ENCODE assay signal across 18 cellular contexts in the genomic region with DNA sequence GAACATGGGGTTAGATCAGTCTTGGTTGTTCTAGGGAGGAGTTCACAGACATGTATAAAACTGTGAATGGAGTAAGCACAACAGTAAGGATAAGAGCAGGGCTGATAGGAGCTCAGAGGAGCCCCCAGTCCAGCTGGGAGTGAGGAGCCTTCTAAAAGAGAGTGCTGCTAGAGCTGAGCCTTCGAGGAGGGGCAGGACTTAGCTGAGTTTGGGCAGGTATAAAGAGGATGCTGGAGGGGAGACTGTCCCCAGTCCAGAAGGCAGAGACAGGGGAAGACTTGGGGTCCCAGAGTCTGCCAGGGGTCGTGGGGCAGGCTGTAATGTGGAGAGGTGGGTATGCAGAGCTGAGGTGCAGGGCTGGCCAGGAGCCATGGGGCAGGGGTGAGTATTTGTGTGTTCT. TPM values are rescaled to one million over a fixed set of nuclear protein-coding genes. Genes with fewer than 3 reads are reported as not detected.
DNase-seq lines count a peak whose midpoint lies in the region; ATAC-seq and TF ChIP-seq lines count a peak whose summit lies in the region.
"Had no signal": no experiment of that assay in that cellular context is flagged by ENCODE, and none has a peak within 500 bp of the region (broad histone marks: within the 10 kb centered on the region; RNA-seq: fewer than 3 reads in every experiment).

No MANE protein-coding gene starts in this region.

- peak overlapping the region in 1 of 8 donors; percentile 55 for H3K27ac ChIP-seq in spleen

- no peak overlapping the region for H3K4me3 ChIP-seq in spleen
- H3K4me3 ChIP-seq: heart left ventricle had no signal

- ATAC-seq in T-cell (replicated peaks in 1 of 4) (no peak), GM18868 (IDR thresholded peaks at IDR 0.05; ENCODE audit: unreplicated experiment) (no peak)
- ATAC-seq: heart left ventricle had no signal

- CTCF ChIA-PET in T-cell (lab: Charles Lee): interaction anchor here in 1 of 2 donors (1.4 kb wide), 1 partner anchor 21 kb away, joined by 3 read pairs; no protein-coding TSS in a partner anchor

- 67 to 90% (median 74%) methylated on average over 2 of the region's 2 CpGs for WGBS in spleen, 5 donors

- no peaks in the 10 kb centered on the region for H3K9me3 ChIP-seq in spleen
- H3K9me3 ChIP-seq: heart left ventricle had no signal

- intact Hi-C loops in spleen (cut with DNase I; ENCODE audit: low total_unique reads): no loop called here

- no peak for TF ChIP-seq POLR2A in spleen (IDR thresholded peaks at IDR 0.05)

- POLR2A ChIA-PET in T-cell (lab: Charles Lee): no interaction called here

- H3K27ac Mint-ChIP-seq in activated naive CD4-positive, alpha-beta T cell treated with anti-CD3 and anti-CD28 coated beads, Interleukin-2, amount 50 U/mL, for 24 hours: no peak overlapping the region
- peak overlapping the region in 1 of 2 donors; percentile 53 for H3K27ac Mint-ChIP-seq in T-cell
- H3K27ac Mint-ChIP-seq in mesothelial cell of epicardium: no peak overlapping the region

- no peaks in the 10 kb centered on the region for H3K9me3 Mint-ChIP-seq in activated naive CD4-positive, alpha-beta T cell treated with anti-CD3 and anti-CD28 coated beads, Interleukin-2, amount 50 U/mL, for 24 hours
- no peaks in the 10 kb centered on the region for H3K9me3 Mint-ChIP-seq in T-cell
- no peaks in the 10 kb centered on the region for H3K9me3 Mint-ChIP-seq in mesothelial cell of epicardium

- peak overlapping the region; percentile 48 for H3K4me3 Mint-ChIP-seq in activated naive CD4-positive, alpha-beta T cell treated with anti-CD3 and anti-CD28 coated beads, Interleukin-2, amount 50 U/mL, for 24 hours
- H3K4me3 Mint-ChIP-seq in T-cell (peak overlapping the region in 2 of 3 donors; percentile 61 to 71), mesothelial cell of epicardium (peak overlapping the region; percentile 49)

- peaks cover 12% of the 10 kb centered on the region for H3K4me1 Mint-ChIP-seq in activated naive CD4-positive, alpha-beta T cell treated with anti-CD3 and anti-CD28 coated beads, Interleukin-2, amount 50 U/mL, for 24 hours
- H3K4me1 Mint-ChIP-seq in T-cell (peaks cover 9 to 15% (median 9%) of the 10 kb centered on the region in 3 donors), mesothelial cell of epicardium (peaks cover 5% of the 10 kb centered on the region)

- no peaks in the 10 kb centered on the region for H3K27me3 ChIP-seq in spleen (replicated peaks in 1 of 7)
- H3K27me3 ChIP-seq: heart left ventricle had no signal

- no peaks in the 10 kb centered on the region for H3K36me3 Mint-ChIP-seq in activated naive CD4-positive, alpha-beta T cell treated with anti-CD3 and anti-CD28 coated beads, Interleukin-2, amount 50 U/mL, for 24 hours
- H3K36me3 Mint-ChIP-seq in T-cell (no peaks in the 10 kb centered on the region), mesothelial cell of epicardium (peaks cover 4% of the 10 kb centered on the region)

- peaks cover 11 to 32% (median 13%) of the 10 kb centered on the region in 6 donors for H3K4me1 ChIP-seq in spleen

- TF ChIP-seq CTCF in mesothelial cell of epicardium (IDR thresholded peaks at IDR 0.05; ENCODE audit: unreplicated experiment) (no peak), spleen (IDR thresholded peaks at IDR 0.05 in 8 of 11, conservative IDR thresholded peaks at IDR 0.05 in 3 of 11) (no peak)

- H3K36me3 ChIP-seq in spleen: peaks cover 0 to 18% (median 0%) of the 10 kb centered on the region in 6 donors

- no peaks in the 10 kb centered on the region for H3K27me3 Mint-ChIP-seq in activated naive CD4-positive, alpha-beta T cell treated with anti-CD3 and anti-CD28 coated beads, Interleukin-2, amount 50 U/mL, for 24 hours
- H3K27me3 Mint-ChIP-seq in T-cell (no peaks in the 10 kb centered on the region), mesothelial cell of epicardium (ENCODE audit: low read depth) (no peaks in the 10 kb centered on the region)

- DNase-seq in activated naive CD4-positive, alpha-beta T cell treated with anti-CD3 and anti-CD28 coated beads, Interleukin-2, amount 50 U/mL, for 16 hours: no peak
- DNase-seq in T-cell (no peak), mesothelial cell of epicardium (ENCODE audit: low spot score in 2 of 2, unreplicated experiment in 2 of 2) (no peak), spleen (peak; percentile 65), GDM1 (lab: John Stamatoyannopoulos, UW) (no peak), DMS 273 treated with DMSO at 0.1 percent for 48 hours (lab: John Stamatoyannopoulos, UW) (no peak)
- DNase-seq: activated CD4-positive, CD25-positive, alpha-beta regulatory T cell; heart left ventricle; NCI-H1436; NCI-H2171; NCI-H69; SHP77; small intestine; stimulated activated CD4-positive, alpha-beta T cell treated with anti-CD3 and anti-CD28 coated beads, Interleukin-4, amount 100 ng/mL, for 1 hour had no signal

RNA-seq across cellular contexts. Expression of gene CAND2, which starts 12.1 kb away (rescaled TPM):
- total RNA-seq in T-cell: 1 to 10 TPM; 2.1 to 5.9 (median 3.2) TPM
- 13.2 to 14.4 TPM (median 14.0 TPM) in 3 replicates for total RNA-seq in mesothelial cell of epicardium
- 10 to 100 TPM in 1 of 7 donors, 1 to 10 TPM in 6; 4.0 to 12.2 (median 8.0) TPM for total RNA-seq in spleen
- 1 to 10 TPM in 1 of 3 donors, under 1 TPM in 2; 0.78 to 2.6 (median 0.88) TPM for polyA plus RNA-seq in spleen

RNA-seq across cellular contexts. Expression of gene RPL32, which starts 32.8 kb away (rescaled TPM):
- total RNA-seq in T-cell: 1,000 to 10,000 TPM; 3,117 to 3,787 (median 3,363) TPM
- 1,710 to 1,896 TPM (median 1,851 TPM) in 3 replicates for total RNA-seq in mesothelial cell of epicardium
- 1,000 to 10,000 TPM in 6 of 7 donors, 100 to 1,000 TPM in 1; 911 to 1,835 (median 1,346) TPM for total RNA-seq in spleen
- polyA plus RNA-seq in spleen: 1,000 to 10,000 TPM; 3,289 to 6,164 (median 6,022) TPM

RNA-seq across cellular contexts. Expression of gene TMEM40, which starts 49.5 kb away (rescaled TPM):
- total RNA-seq in T-cell (not detected), mesothelial cell of epicardium (7.8 to 8.3 TPM (median 8.0 TPM) in 3 replicates), spleen (1 to 10 TPM in 5 of 7 donors, under 1 TPM in 2; 0.56 to 3.8 (median 2.4) TPM)
- polyA plus RNA-seq in spleen: 1 to 10 TPM in 1 of 3 donors, under 1 TPM in 2; 0.29 to 1.6 (median 0.59) TPM
- total RNA-seq: activated CD8-positive, alpha-beta memory T cell treated with anti-CD3 and anti-CD28 coated beads for 36 hours; T-helper 1 cell treated with Interleukin-12 subunit alpha and Interleukin-12 subunit beta and Interleukin-4 antibody, amounts not matched to agents 30 ng/mL and 1 ng/mL, for 36 hours had no signal
